ENCODE assay signal across 18 cellular contexts in the genomic region with DNA sequence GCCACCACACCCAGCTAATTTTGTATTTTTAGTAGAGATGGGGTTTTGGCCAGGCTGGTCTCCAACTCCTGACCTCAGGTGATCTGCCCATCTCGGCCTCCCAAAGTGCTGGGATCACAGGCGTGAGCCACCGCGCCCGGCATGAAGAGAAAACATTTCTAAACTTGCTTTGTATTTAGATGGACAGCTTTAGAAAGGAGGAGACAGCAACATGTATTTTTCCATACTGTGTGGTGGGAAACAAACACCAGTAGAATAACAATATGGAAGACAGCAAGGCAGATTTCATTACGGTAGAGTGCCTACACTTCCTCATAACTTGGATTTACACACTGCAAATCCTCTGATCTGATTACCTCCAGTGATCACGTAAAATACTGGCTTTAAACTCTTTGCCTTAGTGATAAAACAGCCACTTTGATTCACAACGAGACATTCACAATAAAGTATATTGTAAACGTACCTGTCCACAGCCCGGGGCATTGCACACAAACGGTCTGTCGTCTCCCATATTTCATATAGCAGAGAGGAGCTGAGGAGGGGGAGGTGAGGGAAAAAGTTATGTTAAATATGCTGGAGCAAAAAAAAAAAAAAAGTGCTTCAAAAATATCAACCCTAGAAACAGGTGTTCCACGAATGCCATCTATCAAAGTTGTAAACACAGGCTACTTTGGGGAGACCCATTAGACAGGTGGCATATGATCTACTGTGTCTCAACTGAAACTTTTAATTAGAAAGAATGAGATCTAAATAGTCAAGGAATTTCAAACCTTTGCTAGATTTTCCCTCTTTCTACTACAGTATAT. TPM values are rescaled to one million over a fixed set of nuclear protein-coding genes. Genes with fewer than 3 reads are reported as not detected.
A peak's percentile ranks its signal among the peaks of the same experiment; 100 is the strongest.
DNase-seq lines count a peak whose midpoint lies in the region; ATAC-seq and TF ChIP-seq lines count a peak whose summit lies in the region.
"Had no signal": no experiment of that assay in that cellular context is flagged by ENCODE, and none has a peak within 500 bp of the region (broad histone marks: within the 10 kb centered on the region; RNA-seq: fewer than 3 reads in every experiment).

No MANE protein-coding gene starts in this region.

- H3K27ac ChIP-seq in left ventricle myocardium inferior (replicated peaks) (peak overlapping the region; percentile 84), dorsolateral prefrontal cortex (peak overlapping the region; percentile 77 to 98 (median 93)), muscle layer of colon (ENCODE audit: low read depth, low read length) (peak overlapping the region; percentile 67), vagina (peak overlapping the region; percentile 11), psoas muscle (no peak overlapping the region), neuronal stem cell (replicated peaks; ENCODE audit: low read length) (no peak overlapping the region)
- H3K27ac ChIP-seq: A549, brain microvascular endothelial cell, neutrophil, upper lobe of right lung had no signal

- no peak overlapping the region for H4K91ac ChIP-seq in neuronal stem cell (ENCODE audit: low read depth, low read length, poor library complexity)

- H2BK120ac ChIP-seq in neuronal stem cell (ENCODE audit: low read depth, low read length): no peak overlapping the region

- no peak overlapping the region for H4K8ac ChIP-seq in neuronal stem cell (ENCODE audit: low read depth, low read length)

- H3K4me2 ChIP-seq in neuronal stem cell (ENCODE audit: insufficient read depth, low read length, poor library complexity, severe bottlenecking): no peak overlapping the region
- H3K4me2 ChIP-seq: A549 had no signal

- H3K9ac ChIP-seq in muscle layer of colon (ENCODE audit: low read length) (no peak overlapping the region), neuronal stem cell (ENCODE audit: low read depth, low read length, poor library complexity) (no peak overlapping the region)

- no peak overlapping the region for H3K23ac ChIP-seq in neuronal stem cell (ENCODE audit: low read depth, low read length, poor library complexity)

- H3K14ac ChIP-seq in neuronal stem cell (ENCODE audit: low read length): no peak overlapping the region

- no peak for TF ChIP-seq CTCF in left ventricle myocardium inferior (IDR thresholded peaks at IDR 0.05; ENCODE audit: borderline replicate concordance)
- no peak for TF ChIP-seq CTCF in dorsolateral prefrontal cortex (IDR thresholded peaks at IDR 0.05 in 54 of 56, conservative IDR thresholded peaks at IDR 0.05 in 2 of 56; ENCODE audit: low read depth in 1 of 56, partially characterized antibody in 56 of 56)
- no peak for TF ChIP-seq CTCF in vagina (IDR thresholded peaks at IDR 0.05)
- no peak for TF ChIP-seq CTCF in psoas muscle (IDR thresholded peaks at IDR 0.05)

- no peak for DNase-seq in left ventricle myocardium inferior
- no peak for DNase-seq in left ventricle myocardium superior
- DNase-seq in dorsolateral prefrontal cortex: no peak
- DNase-seq in vagina (ENCODE audit: extremely low spot score in 2 of 2): no peak
- no peak for DNase-seq in psoas muscle
- no peak for DNase-seq in head of caudate nucleus
- no peak for DNase-seq in neuronal stem cell (ENCODE audit: low spot score)
- DNase-seq: activated CD4-positive, alpha-beta T cell treated with anti-CD3 and anti-CD28 coated beads for 1 hour; activated CD8-positive, alpha-beta memory T cell treated with anti-CD3 and anti-CD28 coated beads, Interleukin-2, amount 50 U/mL, for 48 hours; activated naive CD4-positive, alpha-beta T cell treated with anti-CD3 and anti-CD28 coated beads, Interleukin-2, amount 10 ng/mL, durations not matched to agents 7 days and 5 days; brain microvascular endothelial cell; CD8-positive, alpha-beta T cell; SIG-M5; T-helper 2 cell; upper lobe of right lung had no signal

- H3K79me1 ChIP-seq in neuronal stem cell (ENCODE audit: low read depth, low read length): no peaks in the 10 kb centered on the region

- H3K4ac ChIP-seq in neuronal stem cell (ENCODE audit: low read length): no peak overlapping the region

- peak overlapping the region; percentile 40 for H3K4me3 ChIP-seq in left ventricle myocardium inferior
- H3K4me3 ChIP-seq in dorsolateral prefrontal cortex: peak overlapping the region in 48 of 59 donors; percentile 21 to 63 (median 44)
- peak overlapping the region in 1 of 2 donors; percentile 32 for H3K4me3 ChIP-seq in muscle layer of colon (ENCODE audit: low read depth in 1 of 2, low read length in 2 of 2)
- peak overlapping the region in 1 of 2 donors; percentile 15 for H3K4me3 ChIP-seq in vagina
- H3K4me3 ChIP-seq in psoas muscle: no peak overlapping the region
- no peak overlapping the region for H3K4me3 ChIP-seq in neuronal stem cell (ENCODE audit: low read length in 2 of 2)
- H3K4me3 ChIP-seq: A549 had no signal

- no peak overlapping the region for H2BK5ac ChIP-seq in neuronal stem cell (ENCODE audit: low read length)

- H2BK12ac ChIP-seq in neuronal stem cell (ENCODE audit: low read length): no peak overlapping the region

- H2BK15ac ChIP-seq in neuronal stem cell (ENCODE audit: low read length): no peak overlapping the region

- no peaks in the 10 kb centered on the region for H3K9me3 ChIP-seq in left ventricle myocardium inferior (replicated peaks)
- no peaks in the 10 kb centered on the region for H3K9me3 ChIP-seq in muscle layer of colon (ENCODE audit: low read length)
- H3K9me3 ChIP-seq in vagina: no peaks in the 10 kb centered on the region
- H3K9me3 ChIP-seq in psoas muscle: no peaks in the 10 kb centered on the region
- no peaks in the 10 kb centered on the region for H3K9me3 ChIP-seq in neuronal stem cell (replicated peaks in 1 of 2; ENCODE audit: control insufficient read depth in 2 of 2, insufficient read depth in 1 of 2, low read depth in 1 of 2, low read length in 2 of 2)
- H3K9me3 ChIP-seq: A549, neutrophil, upper lobe of right lung had no signal

- H2AFZ ChIP-seq in neuronal stem cell (ENCODE audit: low read length): no peak overlapping the region

- no peak overlapping the region for H3K18ac ChIP-seq in neuronal stem cell (ENCODE audit: low read length)

- TF ChIP-seq POLR2A in vagina (IDR thresholded peaks at IDR 0.05): no peak

- ATAC-seq in left ventricle myocardium superior (no peak), psoas muscle (no peak)
- ATAC-seq: A549; CD8-positive, alpha-beta T cell; upper lobe of right lung had no signal

- H2AK5ac ChIP-seq in neuronal stem cell (ENCODE audit: low read depth, low read length): no peak overlapping the region

- H3K36me3 ChIP-seq in left ventricle myocardium inferior (no peaks in the 10 kb centered on the region), muscle layer of colon (ENCODE audit: insufficient read depth, low read length) (peaks cover 7% of the 10 kb centered on the region), vagina (no peaks in the 10 kb centered on the region), psoas muscle (ENCODE audit: insufficient read depth in 1 of 2, low read depth in 1 of 2) (peaks cover 0 to 6% of the 10 kb centered on the region in 2 donors), neuronal stem cell (replicated peaks in 1 of 2; ENCODE audit: control insufficient read depth in 2 of 2, insufficient read depth in 2 of 2, low read length in 2 of 2) (peaks cover 0 to 15% of the 10 kb centered on the region in 2 donors)
- H3K36me3 ChIP-seq: brain microvascular endothelial cell had no signal

- H3K27me3 ChIP-seq in left ventricle myocardium inferior (ENCODE audit: low read depth) (no peaks in the 10 kb centered on the region), dorsolateral prefrontal cortex (no peaks in the 10 kb centered on the region), muscle layer of colon (ENCODE audit: control insufficient read depth in 1 of 2, insufficient read depth in 2 of 2, low read length in 2 of 2) (no peaks in the 10 kb centered on the region), vagina (no peaks in the 10 kb centered on the region), psoas muscle (ENCODE audit: insufficient read depth in 3 of 3, low read length in 2 of 3) (no peaks in the 10 kb centered on the region), neuronal stem cell (ENCODE audit: control insufficient read depth in 3 of 3, insufficient read depth in 3 of 3, low read depth in 1 of 3, low read length in 3 of 3) (no peaks in the 10 kb centered on the region)
- H3K27me3 ChIP-seq: brain microvascular endothelial cell, neutrophil, upper lobe of right lung had no signal

- H3K4me1 ChIP-seq in left ventricle myocardium inferior: peaks cover 90% of the 10 kb centered on the region
- peaks cover 63% of the 10 kb centered on the region for H3K4me1 ChIP-seq in muscle layer of colon (ENCODE audit: insufficient read depth, low read length)
- peaks cover 48% of the 10 kb centered on the region for H3K4me1 ChIP-seq in vagina
- H3K4me1 ChIP-seq in psoas muscle: peaks cover 37% of the 10 kb centered on the region
- peaks cover 0 to 7% of the 10 kb centered on the region in 2 donors for H3K4me1 ChIP-seq in neuronal stem cell (ENCODE audit: control insufficient read depth in 2 of 2, insufficient read depth in 1 of 2, low read depth in 1 of 2, low read length in 2 of 2)
- H3K4me1 ChIP-seq: A549 had no signal

- 71 to 84% (median 74%) methylated on average over 13 of the region's 13 CpGs for WGBS in psoas muscle, 3 donors
- no CpG with 5 or more reads among the region's 13 CpGs for WGBS in neuronal stem cell (ENCODE audit: extremely low coverage in 2 of 2, insufficient read length in 2 of 2, insufficient replicate concordance in 1 of 2), 2 donors

- intact Hi-C loops in left ventricle myocardium inferior (cut with micrococcal nuclease): no loop called here
- intact Hi-C loops in left ventricle myocardium superior (cut with micrococcal nuclease): no loop called here
- intact Hi-C loops in dorsolateral prefrontal cortex (cut with DNase I): loop anchor here in 1 of 2 donors (5.0 kb wide), 1 partner anchor 58 kb away; no protein-coding TSS in a partner anchor
- intact Hi-C loops in vagina (cut with DNase I): no loop called here
- intact Hi-C loops in psoas muscle (cut with DNase I): no loop called here
- intact Hi-C loops in head of caudate nucleus (cut with DNase I): no loop called here

RNA-seq across cellular contexts. Expression of gene ATF7, which starts 25.5 kb away (rescaled TPM):
- total RNA-seq in left ventricle myocardium inferior (29.8 TPM), left ventricle myocardium superior (37.7 TPM), dorsolateral prefrontal cortex (10 to 100 TPM; 24.9 to 81.0 (median 39.7) TPM), vagina (34.9 TPM), psoas muscle (10 to 100 TPM; 25.4 to 32.3 (median 31.5) TPM)
- 10 to 100 TPM; 15.7 to 21.8 (median 18.0) TPM for polyA plus RNA-seq in psoas muscle
- polyA plus RNA-seq in neuronal stem cell (2013, experiment 1 of 2): 17.4 TPM
- 17.3 TPM for polyA plus RNA-seq in neuronal stem cell (2013, experiment 2 of 2)

Comparison
In these comparisons a context has a peak if more than half of its experiments do, and no peak if none do; other contexts are left out.
1. H3K27ac ChIP-seq: peak in left ventricle myocardium inferior (single experiment), dorsolateral prefrontal cortex (59 of 59), muscle layer of colon (single experiment) and vagina (single experiment); none in psoas muscle (single experiment) and neuronal stem cell (single experiment).
2. H3K4me3 ChIP-seq: peak in left ventricle myocardium inferior (single experiment) and dorsolateral prefrontal cortex (48 of 59); none in psoas muscle (single experiment) and neuronal stem cell (0 of 2).